Comparison of ENCODE assay signal across 7 cellular contexts in the genomic region with DNA sequence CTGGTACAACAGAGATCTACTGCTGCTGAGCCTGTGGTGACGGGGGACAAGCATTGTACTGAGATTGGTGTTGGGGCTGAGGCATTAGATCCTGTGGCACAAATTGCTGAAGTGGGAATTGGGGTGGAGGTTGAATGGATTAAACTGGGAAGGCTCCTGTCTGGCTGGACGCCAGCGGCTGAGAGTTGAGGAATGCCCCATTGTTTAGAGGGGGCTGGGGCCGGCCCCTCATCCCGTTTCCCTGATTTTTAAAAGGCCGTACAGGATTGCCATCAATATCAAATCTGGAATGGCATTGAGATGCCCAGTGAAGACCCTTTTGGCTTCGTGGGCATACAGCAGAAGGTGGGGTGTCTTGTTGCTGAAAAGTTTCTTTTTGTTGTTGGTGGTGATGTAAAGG. TPM values are rescaled to one million over a fixed set of nuclear protein-coding genes. Genes with fewer than 3 reads are reported as not detected.
DNase-seq lines count a peak whose midpoint lies in the region; ATAC-seq and TF ChIP-seq lines count a peak whose summit lies in the region.
"Not testable (repeated sequence)": the region's sequence is repeated elsewhere in the genome, so short reads cannot be mapped to it uniquely, and the experiment has no call there.
"Had no signal": no experiment of that assay in that cellular context is flagged by ENCODE, and none has a peak within 500 bp of the region (broad histone marks: within the 10 kb centered on the region; RNA-seq: fewer than 3 reads in every experiment).

No MANE protein-coding gene starts in this region.

- H3K4me3 Mint-ChIP-seq in Calu3 (ENCODE audit: low read depth, unreplicated experiment); activated CD4-positive, alpha-beta T cell treated with anti-CD3 and anti-CD28 coated beads, Interleukin-2, amount 10 ng/mL, durations not matched to agents 24 days and 14 days; activated naive CD4-positive, alpha-beta T cell treated with anti-CD3 and anti-CD28 coated beads for 36 hours: not testable (repeated sequence)
- H3K4me3 Mint-ChIP-seq in activated T-cell treated with anti-CD3 and anti-CD28 coated beads, Interleukin-2, amount 50 U/mL, for 24 hours: peak overlapping the region; percentile 73
- H3K4me3 Mint-ChIP-seq in activated T-helper 17 cell treated with anti-CD3 and anti-CD28 coated beads, Interleukin-2, amount 50 U/mL, for 72 hours: peak overlapping the region; percentile 97
- H3K4me3 Mint-ChIP-seq in nephron progenitor cell: peak overlapping the region; percentile 41

- DNase-seq in Calu3; activated CD4-positive, alpha-beta T cell treated with anti-CD3 and anti-CD28 coated beads, Interleukin-2, amount 10 ng/mL, durations not matched to agents 24 days and 14 days; activated T-cell treated with anti-CD3 and anti-CD28 coated beads, Interleukin-2, amount 50 U/mL, for 24 hours; activated naive CD4-positive, alpha-beta T cell treated with anti-CD3 and anti-CD28 coated beads for 36 hours; nephron progenitor cell: not testable (repeated sequence)

- CTCF ChIA-PET in Calu3 (lab: Charles Lee); activated naive CD4-positive, alpha-beta T cell treated with anti-CD3 and anti-CD28 coated beads for 36 hours (lab: Charles Lee): not testable (repeated sequence)

- ATAC-seq in activated T-helper 17 cell treated with anti-CD3 and anti-CD28 coated beads, Interleukin-2, amount 50 U/mL, for 72 hours (replicated peaks): not testable (repeated sequence)

- TF ChIP-seq CTCF in Calu3 (IDR thresholded peaks at IDR 0.05; ENCODE audit: unreplicated experiment); nephron progenitor cell (IDR thresholded peaks at IDR 0.05): not testable (repeated sequence)

- peak overlapping the region; percentile 33 for H3K27ac Mint-ChIP-seq in Calu3 (ENCODE audit: unreplicated experiment)
- peak overlapping the region; percentile 20 for H3K27ac Mint-ChIP-seq in activated CD4-positive, alpha-beta T cell treated with anti-CD3 and anti-CD28 coated beads, Interleukin-2, amount 10 ng/mL, durations not matched to agents 24 days and 14 days
- H3K27ac Mint-ChIP-seq in activated T-cell treated with anti-CD3 and anti-CD28 coated beads, Interleukin-2, amount 50 U/mL, for 24 hours: peak overlapping the region; percentile 73
- peak overlapping the region; percentile 99 for H3K27ac Mint-ChIP-seq in activated T-helper 17 cell treated with anti-CD3 and anti-CD28 coated beads, Interleukin-2, amount 50 U/mL, for 72 hours
- peak overlapping the region; percentile 97 for H3K27ac Mint-ChIP-seq in activated naive CD4-positive, alpha-beta T cell treated with anti-CD3 and anti-CD28 coated beads for 36 hours
- H3K27ac Mint-ChIP-seq in nephron progenitor cell: not testable (repeated sequence)

- H3K27me3 Mint-ChIP-seq in Calu3 (ENCODE audit: unreplicated experiment); activated CD4-positive, alpha-beta T cell treated with anti-CD3 and anti-CD28 coated beads, Interleukin-2, amount 10 ng/mL, durations not matched to agents 24 days and 14 days; activated T-cell treated with anti-CD3 and anti-CD28 coated beads, Interleukin-2, amount 50 U/mL, for 24 hours; activated T-helper 17 cell treated with anti-CD3 and anti-CD28 coated beads, Interleukin-2, amount 50 U/mL, for 72 hours; activated naive CD4-positive, alpha-beta T cell treated with anti-CD3 and anti-CD28 coated beads for 36 hours (ENCODE audit: low read depth); nephron progenitor cell (ENCODE audit: low read depth, poor library complexity): not testable (repeated sequence)

- H3K36me3 Mint-ChIP-seq in Calu3 (ENCODE audit: insufficient read depth, unreplicated experiment): peaks cover 38% of the 10 kb centered on the region
- peaks cover 41% of the 10 kb centered on the region for H3K36me3 Mint-ChIP-seq in activated CD4-positive, alpha-beta T cell treated with anti-CD3 and anti-CD28 coated beads, Interleukin-2, amount 10 ng/mL, durations not matched to agents 24 days and 14 days (ENCODE audit: low read depth)
- peaks cover 92% of the 10 kb centered on the region for H3K36me3 Mint-ChIP-seq in activated T-cell treated with anti-CD3 and anti-CD28 coated beads, Interleukin-2, amount 50 U/mL, for 24 hours (ENCODE audit: low read depth)
- peaks cover 97% of the 10 kb centered on the region for H3K36me3 Mint-ChIP-seq in activated T-helper 17 cell treated with anti-CD3 and anti-CD28 coated beads, Interleukin-2, amount 50 U/mL, for 72 hours (ENCODE audit: low read depth)
- H3K36me3 Mint-ChIP-seq in activated naive CD4-positive, alpha-beta T cell treated with anti-CD3 and anti-CD28 coated beads for 36 hours (ENCODE audit: low read depth): peaks cover 25% of the 10 kb centered on the region
- H3K36me3 Mint-ChIP-seq in nephron progenitor cell (ENCODE audit: low read depth): not testable (repeated sequence)

- intact Hi-C loops in Calu3 (cut with micrococcal nuclease; ENCODE audit: unreplicated experiment); activated CD4-positive, alpha-beta T cell treated with anti-CD3 and anti-CD28 coated beads, Interleukin-2, amount 10 ng/mL, durations not matched to agents 24 days and 14 days (cut with micrococcal nuclease): not testable (repeated sequence)
- intact Hi-C loops in activated naive CD4-positive, alpha-beta T cell treated with anti-CD3 and anti-CD28 coated beads for 36 hours (cut with micrococcal nuclease): loop anchor here (10.0 kb wide), 1 partner anchor 62 kb away; no protein-coding TSS in a partner anchor

- not testable (repeated sequence) for BruUV-seq in Calu3 (replicated peaks; lab: Mats Ljungman, UMichigan)

- not testable (repeated sequence) for H3K9me3 Mint-ChIP-seq in Calu3 (ENCODE audit: low read depth, unreplicated experiment); activated CD4-positive, alpha-beta T cell treated with anti-CD3 and anti-CD28 coated beads, Interleukin-2, amount 10 ng/mL, durations not matched to agents 24 days and 14 days; activated T-cell treated with anti-CD3 and anti-CD28 coated beads, Interleukin-2, amount 50 U/mL, for 24 hours; activated T-helper 17 cell treated with anti-CD3 and anti-CD28 coated beads, Interleukin-2, amount 50 U/mL, for 72 hours; activated naive CD4-positive, alpha-beta T cell treated with anti-CD3 and anti-CD28 coated beads for 36 hours; nephron progenitor cell

- H3K4me1 Mint-ChIP-seq in Calu3 (ENCODE audit: low read depth, unreplicated experiment) (peaks cover 39% of the 10 kb centered on the region), nephron progenitor cell (peaks cover 90% of the 10 kb centered on the region)
- peaks cover 33% of the 10 kb centered on the region for H3K4me1 Mint-ChIP-seq in activated CD4-positive, alpha-beta T cell treated with anti-CD3 and anti-CD28 coated beads, Interleukin-2, amount 10 ng/mL, durations not matched to agents 24 days and 14 days
- H3K4me1 Mint-ChIP-seq in activated T-cell treated with anti-CD3 and anti-CD28 coated beads, Interleukin-2, amount 50 U/mL, for 24 hours (ENCODE audit: low read depth): peaks cover 85% of the 10 kb centered on the region
- peaks cover 44% of the 10 kb centered on the region for H3K4me1 Mint-ChIP-seq in activated T-helper 17 cell treated with anti-CD3 and anti-CD28 coated beads, Interleukin-2, amount 50 U/mL, for 72 hours
- peaks cover 50% of the 10 kb centered on the region for H3K4me1 Mint-ChIP-seq in activated naive CD4-positive, alpha-beta T cell treated with anti-CD3 and anti-CD28 coated beads for 36 hours (ENCODE audit: low read depth)

RNA-seq across cellular contexts. Expression of gene KCTD5, which starts 15.7 kb away (rescaled TPM):
- total RNA-seq in Calu3 (2022): 36.6 and 36.7 TPM in 2 replicates
- total RNA-seq in activated CD4-positive, alpha-beta T cell treated with anti-CD3 and anti-CD28 coated beads, Interleukin-2, amount 10 ng/mL, durations not matched to agents 24 days and 14 days: 54.4 and 57.0 TPM in 2 replicates
- 10 to 100 TPM; 42.2 to 79.1 TPM for total RNA-seq in activated T-helper 17 cell treated with anti-CD3 and anti-CD28 coated beads, Interleukin-2, amount 50 U/mL, for 72 hours
- 10 to 100 TPM; 21.8 to 24.1 TPM for total RNA-seq in activated naive CD4-positive, alpha-beta T cell treated with anti-CD3 and anti-CD28 coated beads for 36 hours

RNA-seq across cellular contexts. Expression of gene PRSS27, which starts 53.4 kb away (rescaled TPM):
- total RNA-seq in Calu3 (2022): 2.0 and 2.4 TPM in 2 replicates
- total RNA-seq in activated CD4-positive, alpha-beta T cell treated with anti-CD3 and anti-CD28 coated beads, Interleukin-2, amount 10 ng/mL, durations not matched to agents 24 days and 14 days: 1.8 and 2.0 TPM in 2 replicates
- total RNA-seq in activated T-helper 17 cell treated with anti-CD3 and anti-CD28 coated beads, Interleukin-2, amount 50 U/mL, for 72 hours: 1 to 10 TPM; 2.2 to 2.9 TPM
- 1 to 10 TPM; 1.7 to 2.4 TPM for total RNA-seq in activated naive CD4-positive, alpha-beta T cell treated with anti-CD3 and anti-CD28 coated beads for 36 hours
- total RNA-seq: Daoy had no signal
